In genomic region chr12:78802593-78802992, GRCh38 we compare ENCODE assay signal across 17 cellular contexts.
DNase-seq lines count a peak whose midpoint lies in the region; ATAC-seq and TF ChIP-seq lines count a peak whose summit lies in the region.
"Had no signal": no experiment of that assay in that cellular context is flagged by ENCODE, and none has a peak within 500 bp of the region (broad histone marks: within the 10 kb centered on the region; RNA-seq: fewer than 3 reads in every experiment).

No MANE protein-coding gene starts in this region.

- POLR2A ChIA-PET in A673 (lab: Charles Lee; ENCODE audit: low non-redundant PET) (no interaction called here), SK-N-SH (lab: Yijun Ruan, JAX) (no interaction called here)

- TF ChIP-seq RAD21 in SK-N-SH (IDR thresholded peaks at IDR 0.05; ENCODE audit: low read length): no peak

- H3K27me3 ChIP-seq in A673 (replicated peaks; ENCODE audit: insufficient read depth, low read depth, low read length, poor library complexity): no peaks in the 10 kb centered on the region
- no peaks in the 10 kb centered on the region for H3K27me3 ChIP-seq in GM23338 (ENCODE audit: insufficient read depth)
- no peaks in the 10 kb centered on the region for H3K27me3 ChIP-seq in SK-N-SH (ENCODE audit: insufficient read depth)
- H3K27me3 ChIP-seq: BLaER1, SJSA1, suprapubic skin had no signal

- H3K36me3 ChIP-seq in A673 (ENCODE audit: insufficient read depth, low read length, poor library complexity, severe bottlenecking) (no peaks in the 10 kb centered on the region), GM23338 (ENCODE audit: insufficient read depth) (no peaks in the 10 kb centered on the region), SK-N-SH (replicated peaks in 1 of 2; ENCODE audit: control insufficient read depth in 1 of 2, insufficient read depth in 2 of 2, low read length in 1 of 2) (no peaks in the 10 kb centered on the region)
- H3K36me3 ChIP-seq: BLaER1, heart left ventricle, SJSA1, suprapubic skin had no signal

- peak in 1 of 2 experiments; percentile 88; a peak in 3 of 4 replicates for TF ChIP-seq EP300 in SK-N-SH (IDR thresholded peaks at IDR 0.05; ENCODE audit: borderline replicate concordance in 1 of 2, low read depth in 1 of 2, low read length in 1 of 2)

- no TSS peak for BruUV-seq in A673 (replicated peaks; lab: Mats Ljungman, UMichigan)

- CTCF ChIA-PET in A673 (lab: Charles Lee) (no interaction called here), SK-N-SH (lab: Yijun Ruan, JAX) (no interaction called here)

- DNase-seq in A673 (ENCODE audit: low spot score) (peak; percentile 66), GM23338 (ENCODE audit: low spot score) (peak; percentile 8), SK-N-SH (peak; percentile 19), foreskin fibroblast (peak; percentile 47 to 63), DMS114 treated with DMSO at 0.1 percent for 48 hours (lab: John Stamatoyannopoulos, UW; ENCODE audit: unreplicated experiment) (no peak)
- DNase-seq: activated CD4-positive, alpha-beta T cell treated with anti-CD3 and anti-CD28 coated beads for 1 hour; heart left ventricle; NCI-H2227 treated with DMSO at 0.1 percent for 48 hours; psoas muscle had no signal

- ATAC-seq in GM23338: no peak
- ATAC-seq in GM18861 (IDR thresholded peaks at IDR 0.05; ENCODE audit: unreplicated experiment): no peak
- ATAC-seq in HG03460 (IDR thresholded peaks at IDR 0.05; ENCODE audit: unreplicated experiment): no peak
- ATAC-seq in HG02623 (IDR thresholded peaks at IDR 0.05; ENCODE audit: unreplicated experiment): no peak
- ATAC-seq: activated T-helper 17 cell treated with anti-CD3 and anti-CD28 coated beads, Interleukin-2, amount 50 U/mL, for 72 hours; heart left ventricle; psoas muscle had no signal

- H3K4me1 ChIP-seq in A673 (ENCODE audit: insufficient read depth, low read length, poor library complexity, severe bottlenecking) (no peaks in the 10 kb centered on the region), GM23338 (ENCODE audit: insufficient read depth) (no peaks in the 10 kb centered on the region), SK-N-SH (ENCODE audit: control insufficient read depth in 1 of 2, insufficient read depth in 2 of 2, low read depth in 1 of 2, low read length in 1 of 2) (peaks cover 2 to 4% of the 10 kb centered on the region in 2 experiments; a peak in 2 of 4 replicates)
- H3K4me1 ChIP-seq: heart left ventricle, psoas muscle, SJSA1, suprapubic skin had no signal

- no peak for TF ChIP-seq CTCF in A673 (conservative IDR thresholded peaks at IDR 0.05; ENCODE audit: low read depth, low read length)
- no peak for TF ChIP-seq CTCF in GM23338 (conservative IDR thresholded peaks at IDR 0.05; ENCODE audit: low read depth in 2 of 2)
- TF ChIP-seq CTCF in SK-N-SH (IDR thresholded peaks at IDR 0.05): no peak
- no peak for TF ChIP-seq CTCF in foreskin fibroblast (IDR thresholded peaks at IDR 0.05; ENCODE audit: low read depth, low read length)

- intact Hi-C loops in A673 (cut with micrococcal nuclease; ENCODE audit: unreplicated experiment): no loop called here

- H3F3A ChIP-seq in GM23338 (replicated peaks; ENCODE audit: low read depth): no peaks in the 10 kb centered on the region
- peaks cover 8% of the 10 kb centered on the region for H3F3A ChIP-seq in SK-N-SH (replicated peaks; ENCODE audit: insufficient read depth)

- no peak overlapping the region for H3K9ac ChIP-seq in SK-N-SH
- H3K9ac ChIP-seq: BLaER1 had no signal

- H3K9me2 ChIP-seq in GM23338 (ENCODE audit: insufficient read depth) (no peaks in the 10 kb centered on the region; the same call in 1 of the 2 replicates), SK-N-SH (no peaks in the 10 kb centered on the region)

- H3K36me3 Mint-ChIP-seq in GM23338 (ENCODE audit: low read depth): no peaks in the 10 kb centered on the region

- H3K4me3 ChIP-seq in A673 (ENCODE audit: low read depth, low read length, poor library complexity, severe bottlenecking): no peak overlapping the region
- no peak overlapping the region for H3K4me3 ChIP-seq in GM23338
- peak overlapping the region in 1 of 2 experiments; percentile 32; a peak in 3 of 4 replicates for H3K4me3 ChIP-seq in SK-N-SH (ENCODE audit: low read depth in 2 of 2, low read length in 1 of 2)
- H3K4me3 ChIP-seq in foreskin fibroblast (ENCODE audit: low read depth in 1 of 2, low read length in 2 of 2): no peak overlapping the region
- H3K4me3 ChIP-seq: BLaER1, heart left ventricle, lung, psoas muscle, SJSA1, suprapubic skin had no signal

- H3K79me2 ChIP-seq in GM23338 (replicated peaks; ENCODE audit: insufficient read depth) (no peaks in the 10 kb centered on the region), SK-N-SH (ENCODE audit: insufficient read depth) (no peaks in the 10 kb centered on the region)

- 25% methylated on average over 3 of the region's 3 CpGs for WGBS in SK-N-SH (ENCODE audit: low lambda C conversion rate)

- H3K9me3 Mint-ChIP-seq in GM23338: no peaks in the 10 kb centered on the region

- H3K4me3 Mint-ChIP-seq in GM23338: no peak overlapping the region
- H3K4me3 Mint-ChIP-seq: activated T-helper 17 cell treated with anti-CD3 and anti-CD28 coated beads, Interleukin-2, amount 50 U/mL, for 72 hours had no signal

- H3K27ac Mint-ChIP-seq in GM23338: no peak overlapping the region
- H3K27ac Mint-ChIP-seq: activated T-helper 17 cell treated with anti-CD3 and anti-CD28 coated beads, Interleukin-2, amount 50 U/mL, for 72 hours had no signal

- H3K27ac ChIP-seq in A673 (ENCODE audit: low read depth, low read length, poor library complexity, severe bottlenecking) (no peak overlapping the region), GM23338 (ENCODE audit: low read depth) (no peak overlapping the region), SK-N-SH (ENCODE audit: low read depth in 2 of 2, low read length in 1 of 2) (peak overlapping the region; percentile 60 to 83; a peak in 3 of 4 replicates)
- H3K27ac ChIP-seq: BLaER1, heart left ventricle, psoas muscle, SJSA1, suprapubic skin had no signal

- no peaks in the 10 kb centered on the region for H3K27me3 Mint-ChIP-seq in GM23338 (ENCODE audit: insufficient read depth, low read depth, poor library complexity)
- H3K27me3 Mint-ChIP-seq: activated T-helper 17 cell treated with anti-CD3 and anti-CD28 coated beads, Interleukin-2, amount 50 U/mL, for 72 hours had no signal

- H3K4me2 ChIP-seq in GM23338 (no peak overlapping the region), SK-N-SH (peak overlapping the region; percentile 44)
- H3K4me2 ChIP-seq: BLaER1 had no signal

- H3K4me1 Mint-ChIP-seq in GM23338: peaks cover 10% of the 10 kb centered on the region; the same call in 2 of the 3 replicates
- H3K4me1 Mint-ChIP-seq: activated T-helper 17 cell treated with anti-CD3 and anti-CD28 coated beads, Interleukin-2, amount 50 U/mL, for 72 hours had no signal

- H3K9me3 ChIP-seq in A673 (ENCODE audit: low read depth, low read length, poor library complexity, severe bottlenecking) (no peaks in the 10 kb centered on the region), SK-N-SH (no peaks in the 10 kb centered on the region)
- H3K9me3 ChIP-seq: psoas muscle, SJSA1, suprapubic skin had no signal

- H4K20me1 ChIP-seq in GM23338 (replicated peaks; ENCODE audit: insufficient read depth) (no peaks in the 10 kb centered on the region), SK-N-SH (ENCODE audit: insufficient read depth) (no peaks in the 10 kb centered on the region)
- H4K20me1 ChIP-seq: BLaER1 had no signal

- H2AFZ ChIP-seq in GM23338 (no peak overlapping the region; the same call in 1 of the 2 replicates), SK-N-SH (ENCODE audit: low read depth) (peak overlapping the region; percentile 71; the same call in 1 of the 2 replicates)

TF ChIP-seq in GM23338, 12 proteins besides CTCF, POLR2A, EP300 and RAD21 (continues in another document):
- TF ChIP-seq ZNF331 (CRISPR knock-in tag; IDR thresholded peaks at IDR 0.05; ENCODE audit: low read depth) (no peak), EZH2phosphoT487 (IDR thresholded peaks at IDR 0.05; ENCODE audit: unreplicated experiment) (no peak), NANOG (IDR thresholded peaks at IDR 0.05; ENCODE audit: borderline replicate concordance) (no peak), EZH2 (IDR thresholded peaks at IDR 0.05; ENCODE audit: low read depth, unreplicated experiment) (no peak), JUNB (IDR thresholded peaks at IDR 0.05; ENCODE audit: unreplicated experiment) (no peak)

TF ChIP-seq in SK-N-SH, 30 proteins besides CTCF, POLR2A, EP300 and RAD21 (continues in another document):
- TF ChIP-seq TCF12 (IDR thresholded peaks at IDR 0.05) (peak; percentile 90), FOSL2 (IDR thresholded peaks at IDR 0.05; ENCODE audit: borderline replicate concordance, low read depth) (peak; percentile 95), RCOR1 (IDR thresholded peaks at IDR 0.05; ENCODE audit: low read length) (no peak), JUND (IDR thresholded peaks at IDR 0.05) (peak; percentile 97), SMC3 (IDR thresholded peaks at IDR 0.05; ENCODE audit: low read depth, low read length) (no peak), TAF1 (IDR thresholded peaks at IDR 0.05; ENCODE audit: borderline replicate concordance, low read depth, low read length) (peak; percentile 12; the same call in 1 of the 2 replicates), USF1 (IDR thresholded peaks at IDR 0.05; ENCODE audit: borderline replicate concordance, low read depth) (0 out of 2 replicates have a peak, but pooled peaks have one; percentile 19), MAX (IDR thresholded peaks at IDR 0.05; ENCODE audit: low read depth) (peak; percentile 68; the same call in 1 of the 2 replicates), POLR2AphosphoS5 (IDR thresholded peaks at IDR 0.05; ENCODE audit: low read depth, low read length) (peak; percentile 42; the same call in 1 of the 2 replicates), SIN3A (IDR thresholded peaks at IDR 0.05; ENCODE audit: borderline replicate concordance, low read depth, low read length) (no peak), PBX3 (IDR thresholded peaks at IDR 0.05) (peak; percentile 93)

Comparison
In these comparisons a context has a peak if more than half of its experiments do, and no peak if none do; other contexts are left out.
1. H3K27ac ChIP-seq: peak in SK-N-SH (2 of 2); none in A673 (single experiment) and GM23338 (single experiment).